ENCODE assay signal across 9 cellular contexts in genomic region chr14:24052656-24053547, GRCh38. TPM values are rescaled to one million over a fixed set of nuclear protein-coding genes. Genes with fewer than 3 reads are reported as not detected.
A peak's percentile ranks its signal among the peaks of the same experiment; 100 is the strongest.
DNase-seq lines count a peak whose midpoint lies in the region; ATAC-seq and TF ChIP-seq lines count a peak whose summit lies in the region.
"Had no signal": no experiment of that assay in that cellular context is flagged by ENCODE, and none has a peak within 500 bp of the region (broad histone marks: within the 10 kb centered on the region; RNA-seq: fewer than 3 reads in every experiment).

No MANE protein-coding gene starts in this region.

- no peak overlapping the region for H2BK120ac ChIP-seq in H9 (ENCODE audit: low read depth, low read length, poor library complexity, severe bottlenecking)

- no peak for ATAC-seq in HG03460 (IDR thresholded peaks at IDR 0.05; ENCODE audit: unreplicated experiment)

- H2AK5ac ChIP-seq in H9 (ENCODE audit: insufficient read length, low read length), result no peak overlapping the region

- H3K4me3 Mint-ChIP-seq in H9, result peak overlapping the region; percentile 73 to 77

- DNase-seq in H9 (no peak), HCEC 1CT (no peak), NCI-H345 (lab: John Stamatoyannopoulos, UW) (no peak), NCI-H446 treated with DMSO at 0.1 percent for 48 hours (lab: John Stamatoyannopoulos, UW) (no peak)
- DNase-seq in activated CD8-positive, alpha-beta memory T cell treated with anti-CD3 and anti-CD28 coated beads for 24 hours, result peak; percentile 85
- peak; percentile 57 for DNase-seq in stimulated activated CD4-positive, alpha-beta T cell treated with anti-CD3 and anti-CD28 coated beads, Interleukin-4, amount 100 ng/mL, for 1 hour

- no peaks in the 10 kb centered on the region; a peak in 1 of 5 replicates for H3K9me3 Mint-ChIP-seq in H9

- H3T11ph ChIP-seq in H9 (ENCODE audit: low read length), result no peak overlapping the region

- H3K4me3 ChIP-seq in iPS-11a (ENCODE audit: low read depth, low read length), result peak overlapping the region; percentile 79

- no peak overlapping the region for H3K14ac ChIP-seq in H9 (ENCODE audit: insufficient read depth, low read length)

- H3K79me1 ChIP-seq in H9 (ENCODE audit: insufficient read depth, low read depth, low read length, poor library complexity, severe bottlenecking), result no peaks in the 10 kb centered on the region

- peaks cover 8% of the 10 kb centered on the region for H3K23me2 ChIP-seq in H9 (ENCODE audit: insufficient read length, low read depth, low read length, poor library complexity, severe bottlenecking)

- no peaks in the 10 kb centered on the region for H3K4me1 ChIP-seq in H9 (ENCODE audit: insufficient read depth, low read length)

- H3K56ac ChIP-seq in H9 (ENCODE audit: insufficient read length, low read depth, low read length), result no peak overlapping the region

- no peak overlapping the region for H3K18ac ChIP-seq in H9 (ENCODE audit: insufficient read length, low read depth, low read length)

- no peak overlapping the region for H4K5ac ChIP-seq in H9 (ENCODE audit: insufficient read length, low read depth, low read length)

- peaks cover 15 to 20% of the 10 kb centered on the region in 2 experiments for H3K4me1 Mint-ChIP-seq in H9

- H2BK15ac ChIP-seq in H9 (ENCODE audit: low read depth, low read length), result no peak overlapping the region

- no peak overlapping the region for H3K23ac ChIP-seq in H9 (ENCODE audit: insufficient read length, low read depth, low read length)

- no peak overlapping the region for H3K9ac ChIP-seq in H9 (ENCODE audit: extremely low read depth, insufficient read length, low read length)

- no peak for TF ChIP-seq CTCF in H9 (conservative IDR thresholded peaks at IDR 0.05)

- no peaks in the 10 kb centered on the region for H3K79me2 ChIP-seq in H9 (ENCODE audit: insufficient read depth, low read length)

- no peak overlapping the region for H4K8ac ChIP-seq in H9 (replicated peaks; ENCODE audit: insufficient read length, low read depth, low read length)

- no peak overlapping the region for H3K27ac Mint-ChIP-seq in H9

- no peak overlapping the region for H4K91ac ChIP-seq in H9 (ENCODE audit: insufficient read length, low read depth, low read length)

- H3K36me3 Mint-ChIP-seq in H9 (ENCODE audit: insufficient read depth in 1 of 3, low read depth in 3 of 3), result peaks cover 0 to 6% (median 3%) of the 10 kb centered on the region in 3 experiments; a peak in 5 of 7 replicates

- H3K9me3 ChIP-seq in H9 (ENCODE audit: control insufficient read depth, low read depth, low read length), result no peaks in the 10 kb centered on the region

- no peak overlapping the region for H3K4ac ChIP-seq in H9 (ENCODE audit: low read depth, low read length)

- H2BK5ac ChIP-seq in H9 (ENCODE audit: insufficient read length, low read length), result no peak overlapping the region

- H2BK12ac ChIP-seq in H9 (ENCODE audit: insufficient read length, low read depth, low read length), result no peak overlapping the region

- no peak overlapping the region for H3K27ac ChIP-seq in H9 (ENCODE audit: insufficient read length, low read depth, low read length)
- H3K27ac ChIP-seq: HL-60 had no signal

- H3K27me3 ChIP-seq in H9 (ENCODE audit: insufficient read depth, low read length), result no peaks in the 10 kb centered on the region

- no CpG with 5 or more reads among the region's 20 CpGs for WGBS in H9 (ENCODE audit: extremely low coverage, insufficient read length, low lambda C conversion rate)

- H2BK20ac ChIP-seq in H9 (ENCODE audit: low read depth, low read length, poor library complexity, severe bottlenecking), result no peak overlapping the region

- H4K20me1 ChIP-seq in H9 (ENCODE audit: control insufficient read depth, insufficient read depth, insufficient read length), result peaks cover 2% of the 10 kb centered on the region

- no peak overlapping the region for H2AFZ ChIP-seq in H9 (ENCODE audit: low read length)

- H3K27me3 Mint-ChIP-seq in H9 (ENCODE audit: low read depth), result peaks cover 8% of the 10 kb centered on the region

- peak overlapping the region; percentile 76 for H3K4me2 ChIP-seq in H9 (ENCODE audit: insufficient read depth, insufficient read length, low read length)

RNA-seq across cellular contexts. Expression of gene CARMIL3, which starts 1.1 kb away (rescaled TPM):
- 4.7 and 5.8 TPM in 2 replicates for total RNA-seq in H9 (2021)

RNA-seq across cellular contexts. Expression of gene CPNE6, which starts 18.5 kb away (rescaled TPM):
- total RNA-seq in H9 (2021), result not detected in 2 replicates

RNA-seq across cellular contexts. Expression of gene PCK2, which starts 41.2 kb away (rescaled TPM):
- 48.9 and 50.2 TPM in 2 replicates for total RNA-seq in H9 (2021)

Comparison
In these comparisons a context has a peak if more than half of its experiments do, and no peak if none do; other contexts are left out.
1. DNase-seq: peak in activated CD8-positive, alpha-beta memory T cell treated with anti-CD3 and anti-CD28 coated beads for 24 hours (single experiment) and stimulated activated CD4-positive, alpha-beta T cell treated with anti-CD3 and anti-CD28 coated beads, Interleukin-4, amount 100 ng/mL, for 1 hour (single experiment); none in H9 (single experiment), HCEC 1CT (single experiment), NCI-H345 (single experiment) and NCI-H446 treated with DMSO at 0.1 percent for 48 hours (single experiment).